Comparison of ENCODE assay signal across 8 cellular contexts in the genomic region with DNA sequence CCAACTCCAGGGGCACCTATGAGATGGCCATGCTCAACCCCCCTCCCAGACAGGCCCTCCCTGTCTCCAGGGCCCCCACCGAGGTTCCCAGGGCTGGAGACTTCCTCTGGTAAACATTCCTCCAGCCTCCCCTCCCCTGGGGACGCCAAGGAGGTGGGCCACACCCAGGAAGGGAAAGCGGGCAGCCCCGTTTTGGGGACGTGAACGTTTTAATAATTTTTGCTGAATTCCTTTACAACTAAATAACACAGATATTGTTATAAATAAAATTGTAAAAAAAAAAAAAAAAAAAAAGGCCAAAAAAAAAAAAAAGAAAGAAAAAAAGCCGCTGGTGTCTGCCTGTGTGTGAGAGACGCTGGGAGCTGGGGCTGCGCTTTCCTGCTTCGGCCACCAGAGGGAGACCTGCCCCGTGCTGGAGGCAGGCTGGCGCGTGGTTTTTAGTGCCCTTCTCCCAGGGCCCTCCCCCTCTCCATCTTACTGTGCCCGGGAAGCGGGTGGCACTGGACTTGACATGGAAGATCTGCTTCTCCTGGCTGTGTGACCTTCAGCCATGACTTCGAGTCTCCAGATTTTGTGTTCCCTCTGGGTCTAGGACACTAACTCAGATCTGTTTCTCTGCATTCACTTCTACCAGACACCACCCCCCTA. TPM values are rescaled to one million over a fixed set of nuclear protein-coding genes. Genes with fewer than 3 reads are reported as not detected.
DNase-seq lines count a peak whose midpoint lies in the region; ATAC-seq and TF ChIP-seq lines count a peak whose summit lies in the region.

No MANE protein-coding gene starts in this region.

- DNase-seq in C1 segment of cervical spinal cord (lab: John Stamatoyannopoulos, UW) (peak; percentile 12 to 84 (median 71)), GM23338 (ENCODE audit: low spot score) (peak; percentile 86), NCI-H1694 (lab: John Stamatoyannopoulos, UW) (peak; percentile 76), T-helper 22 cell (ENCODE audit: low read depth) (peak; percentile 66), amniotic stem cell (lab: John Stamatoyannopoulos, UW) (peak; percentile 59), left cardiac atrium (peak; percentile 88), retinal pigment epithelial cell (ENCODE audit: low read depth) (peak; percentile 43)

- 0 out of 2 replicates have a peak, but pooled peaks cover 21% of the 10 kb centered on the region for H3F3A ChIP-seq in GM23338 (replicated peaks; ENCODE audit: low read depth)

- no peaks in the 10 kb centered on the region for H3K79me2 ChIP-seq in GM23338 (replicated peaks; ENCODE audit: insufficient read depth)

- peak; percentile 53 for ATAC-seq in GM23338
- ATAC-seq in left cardiac atrium = peak; percentile 65 to 68
- no peak for ATAC-seq in GM18505 (IDR thresholded peaks at IDR 0.05; ENCODE audit: unreplicated experiment)

- H3K27ac ChIP-seq in GM23338 (ENCODE audit: low read depth) = peak overlapping the region; percentile 39; the same call in 1 of the 2 replicates

- no peaks in the 10 kb centered on the region; the same call in 1 of the 3 replicates for H3K9me3 Mint-ChIP-seq in GM23338

- H3K36me3 Mint-ChIP-seq in GM23338 (ENCODE audit: low read depth) = peaks cover 36% of the 10 kb centered on the region

- peak overlapping the region; percentile 76 for H3K4me2 ChIP-seq in GM23338

- H3K9me2 ChIP-seq in GM23338 (ENCODE audit: insufficient read depth) = no peaks in the 10 kb centered on the region

- intact Hi-C loops in left cardiac atrium (cut with DNase I) = loop anchor here in 1 of 2 donors (1.0 to 5.0 kb wide), 2 partner anchors 30 to 244 kb away; partner anchors contain the start of genes GLI1 and INHBE

- TF ChIP-seq CTCF in GM23338 (conservative IDR thresholded peaks at IDR 0.05; ENCODE audit: low read depth in 2 of 2) (peak; percentile 84 to 93), retinal pigment epithelial cell (conservative IDR thresholded peaks at IDR 0.05; ENCODE audit: low read depth, low read length) (peak; percentile 96)

- H3K4me3 ChIP-seq in GM23338 (peak overlapping the region; percentile 46), retinal pigment epithelial cell (ENCODE audit: low read length) (no peak overlapping the region)

- H3K36me3 ChIP-seq in GM23338 (ENCODE audit: insufficient read depth) = no peaks in the 10 kb centered on the region

- peak overlapping the region; percentile 61 for H3K4me3 Mint-ChIP-seq in GM23338

- H3K27me3 Mint-ChIP-seq in GM23338 (ENCODE audit: insufficient read depth, low read depth, poor library complexity) = peaks cover 45% of the 10 kb centered on the region

- peaks cover 33% of the 10 kb centered on the region for H3K4me1 Mint-ChIP-seq in GM23338

- no peak overlapping the region for H2AFZ ChIP-seq in GM23338

- H4K20me1 ChIP-seq in GM23338 (replicated peaks; ENCODE audit: insufficient read depth) = peaks cover 10% of the 10 kb centered on the region; the same call in 1 of the 2 replicates

- no peak overlapping the region for H3K27ac Mint-ChIP-seq in GM23338

- TF ChIP-seq POLR2A in GM18505 (IDR thresholded peaks at IDR 0.05; ENCODE audit: borderline replicate concordance, extremely low read depth, insufficient read depth, insufficient read length) = no peak

- peaks cover 47% of the 10 kb centered on the region for H3K27me3 ChIP-seq in GM23338 (ENCODE audit: insufficient read depth)

- H3K4me1 ChIP-seq in GM23338 (ENCODE audit: insufficient read depth) = peaks cover 26% of the 10 kb centered on the region

TF ChIP-seq in GM23338, 12 proteins besides CTCF, POLR2A, EP300 and RAD21 (continues in another document):
- no peak for TF ChIP-seq REST (IDR thresholded peaks at IDR 0.05; ENCODE audit: unreplicated experiment)
- TF ChIP-seq, protein P1, sequence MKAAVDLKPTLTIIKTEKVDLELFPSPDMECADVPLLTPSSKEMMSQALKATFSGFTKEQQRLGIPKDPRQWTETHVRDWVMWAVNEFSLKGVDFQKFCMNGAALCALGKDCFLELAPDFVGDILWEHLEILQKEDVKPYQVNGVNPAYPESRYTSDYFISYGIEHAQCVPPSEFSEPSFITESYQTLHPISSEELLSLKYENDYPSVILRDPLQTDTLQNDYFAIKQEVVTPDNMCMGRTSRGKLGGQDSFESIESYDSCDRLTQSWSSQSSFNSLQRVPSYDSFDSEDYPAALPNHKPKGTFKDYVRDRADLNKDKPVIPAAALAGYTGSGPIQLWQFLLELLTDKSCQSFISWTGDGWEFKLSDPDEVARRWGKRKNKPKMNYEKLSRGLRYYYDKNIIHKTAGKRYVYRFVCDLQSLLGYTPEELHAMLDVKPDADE (IDR thresholded peaks at IDR 0.05) = no peak
- TF ChIP-seq CREB1 (CRISPR knock-in tag; IDR thresholded peaks at IDR 0.05; ENCODE audit: low read depth) = no peak
- TF ChIP-seq ZNF114 (CRISPR knock-in tag; IDR thresholded peaks at IDR 0.05) = no peak
- TF ChIP-seq EZH2 (IDR thresholded peaks at IDR 0.05; ENCODE audit: low read depth, unreplicated experiment) = no peak
- no peak for TF ChIP-seq EZH2phosphoT487 (IDR thresholded peaks at IDR 0.05; ENCODE audit: unreplicated experiment)
- no peak for TF ChIP-seq STAT1 (IDR thresholded peaks at IDR 0.05; ENCODE audit: unreplicated experiment)
- TF ChIP-seq ZNF331 (CRISPR knock-in tag; IDR thresholded peaks at IDR 0.05; ENCODE audit: low read depth) = no peak
- no peak for TF ChIP-seq POLR2AphosphoS5 (IDR thresholded peaks at IDR 0.05; ENCODE audit: low read depth)

RNA-seq across cellular contexts. Expression of gene NXPH4, which starts 3.4 kb away (rescaled TPM):
- total RNA-seq in GM23338 (2014; rRNA removed; shearing (Covaris generic)) = 1.5 and 4.5 TPM in 2 replicates
- 0.89 and 1.1 TPM in 2 replicates for polyA plus RNA-seq in GM23338 (2016; fragmentation: Nextera tagmentation; extraction: Ambion mirVana)
- 1 to 10 TPM in 1 of 2 donors, under 1 TPM in 1; 0.50 to 2.1 TPM for total RNA-seq in left cardiac atrium

RNA-seq across cellular contexts. Expression of gene SHMT2, which starts 16.3 kb away (rescaled TPM):
- total RNA-seq in GM23338 (2014; rRNA removed; shearing (Covaris generic)) = 363 and 387 TPM in 2 replicates
- 125 and 131 TPM in 2 replicates for polyA plus RNA-seq in GM23338 (2016; fragmentation: Nextera tagmentation; extraction: Ambion mirVana)
- 10 to 100 TPM; 31.1 to 39.6 TPM for total RNA-seq in left cardiac atrium

RNA-seq across cellular contexts. Expression of gene STAC3, which starts 37.8 kb away (rescaled TPM):
- 1.2 and 3.0 TPM in 2 replicates for total RNA-seq in GM23338 (2014; rRNA removed; shearing (Covaris generic))
- polyA plus RNA-seq in GM23338 (2016; fragmentation: Nextera tagmentation; extraction: Ambion mirVana) = 0.48 and 0.59 TPM in 2 replicates
- 1 to 10 TPM; 1.2 to 2.7 TPM for total RNA-seq in left cardiac atrium
